In genomic region chr11:6389921-6390717, GRCh38 we compare ENCODE assay signal across 8 cellular contexts. TPM values are rescaled to one million over a fixed set of nuclear protein-coding genes. Genes with fewer than 3 reads are reported as not detected.
DNase-seq lines count a peak whose midpoint lies in the region; ATAC-seq, FAIRE-seq and TF ChIP-seq lines count a peak whose summit lies in the region.

TSS of gene SMPD1 (plus strand) at chr11:6390474. CDS start at chr11:6390599, 125 bp downstream.

- H3K36me3 ChIP-seq in rectal smooth muscle tissue (ENCODE audit: control insufficient read depth, insufficient read depth, low read length) (peaks cover 7% of the 10 kb centered on the region), vagina (peaks cover 0 to 20% of the 10 kb centered on the region in 2 donors)

- H3K4me1 ChIP-seq in rectal smooth muscle tissue (ENCODE audit: control insufficient read depth, insufficient read depth, low read length), result peaks cover 6% of the 10 kb centered on the region
- H3K4me1 ChIP-seq in vagina, result peaks cover 31% of the 10 kb centered on the region

- intact Hi-C loops in vagina (cut with DNase I), result loop anchor here (10.0 kb wide), 1 partner anchor 55 kb away; the partner anchor contains the start of gene HPX

- peak in 1 of 2 donors; percentile 67 for TF ChIP-seq POLR2A in vagina (IDR thresholded peaks at IDR 0.05)

- DNase-seq in GM18507 (ENCODE audit: extremely low spot score, insufficient read length, low read depth) (peak; percentile 90), NCI-H187 (lab: John Stamatoyannopoulos, UW) (peak; percentile 88 to 97), T-helper 9 cell (peak; percentile 91), astrocyte of the cerebellum (ENCODE audit: low read depth) (peak; percentile 79), hepatic stellate cell (ENCODE audit: low spot score) (peak; percentile 89), vagina (ENCODE audit: extremely low spot score in 2 of 2) (peak; percentile 94 to 98)

- H3K27me3 ChIP-seq in rectal smooth muscle tissue (ENCODE audit: control insufficient read depth, insufficient read depth, low read length) (no peaks in the 10 kb centered on the region), vagina (no peaks in the 10 kb centered on the region)

- peak; percentile 93 for FAIRE-seq in GM18507 (lab: Jason Lieb, UNC)

- in situ Hi-C loops in astrocyte of the cerebellum (cut with HindIII; ENCODE audit: low sequenced_read_pairs), result no loop called here

- H3K4me3 ChIP-seq in astrocyte of the cerebellum (ENCODE audit: low read depth, low read length), result peak within 1 kb of the TSS; percentile 86
- peak within 1 kb of the TSS; percentile 69 for H3K4me3 ChIP-seq in rectal smooth muscle tissue (ENCODE audit: low read length)
- peak within 1 kb of the TSS; percentile 76 to 91 for H3K4me3 ChIP-seq in vagina

- TF ChIP-seq CTCF in astrocyte of the cerebellum (IDR thresholded peaks at IDR 0.05; ENCODE audit: low read depth, low read length, missing control alignments) (no peak), vagina (IDR thresholded peaks at IDR 0.05) (no peak)

- peak within 1 kb of the TSS; percentile 66 for H3K9ac ChIP-seq in rectal smooth muscle tissue (ENCODE audit: low read length)

- H3K27ac ChIP-seq in rectal smooth muscle tissue (ENCODE audit: low read depth, low read length), result peak within 1 kb of the TSS; percentile 88
- peak within 1 kb of the TSS; percentile 90 for H3K27ac ChIP-seq in vagina

- H3K9me3 ChIP-seq in vagina, result no peaks in the 10 kb centered on the region

- ATAC-seq in HG02943 (IDR thresholded peaks at IDR 0.05; ENCODE audit: low read depth, unreplicated experiment), result peak; percentile 97

RNA-seq across cellular contexts. Expression of gene SMPD1, which starts in this region (rescaled TPM):
- total RNA-seq in vagina, result 23.1 TPM

Comparison
In these comparisons a context has a peak if more than half of its experiments do, and no peak if none do; other contexts are left out.
1. Peak in every context shown above with its lines: DNase-seq, ATAC-seq, H3K4me3 ChIP-seq and H3K27ac ChIP-seq.